In the genomic region with DNA sequence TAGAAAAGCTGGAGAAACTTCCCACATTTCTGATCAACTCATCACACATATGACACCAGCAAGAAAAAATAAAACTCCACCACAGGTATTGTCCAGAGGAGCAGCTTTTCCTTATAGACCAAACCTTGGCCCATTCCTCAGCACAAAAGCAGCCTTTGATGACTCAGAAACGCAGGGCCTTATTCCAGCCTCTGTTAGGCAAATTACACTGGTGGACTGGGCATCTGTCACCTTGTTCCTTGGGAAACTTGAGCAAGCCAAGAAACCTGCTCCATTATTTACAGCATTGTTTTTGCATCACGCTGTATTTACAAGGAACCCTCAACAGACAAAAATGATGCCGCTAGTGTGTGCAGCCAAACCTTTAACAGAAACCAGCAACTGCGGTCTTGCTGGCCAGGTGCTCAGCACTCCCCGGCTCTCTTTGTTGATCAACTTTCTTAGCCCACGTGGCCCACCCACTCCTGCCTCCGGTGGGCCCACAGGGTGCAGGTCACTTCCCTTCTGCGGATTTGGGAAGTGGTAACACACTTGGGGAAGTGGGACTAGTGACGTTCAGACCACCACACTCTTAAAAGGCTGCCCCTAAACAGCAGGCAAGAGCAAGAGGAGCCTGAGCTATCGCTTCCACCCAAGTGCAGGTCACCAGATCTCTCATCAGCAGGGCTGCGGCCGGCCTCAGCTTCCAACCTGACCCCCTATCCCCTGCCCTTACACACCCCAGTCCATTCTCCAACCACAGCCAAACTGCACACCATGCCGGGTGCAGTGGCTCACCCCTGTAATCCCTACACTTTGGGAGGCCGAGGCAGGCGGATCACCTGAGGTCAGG, we compare ENCODE assay signal across 8 cellular contexts. TPM values are rescaled to one million over a fixed set of nuclear protein-coding genes. Genes with fewer than 3 reads are reported as not detected.
A peak's percentile ranks its signal among the peaks of the same experiment; 100 is the strongest.
DNase-seq lines count a peak whose midpoint lies in the region; ATAC-seq, FAIRE-seq and TF ChIP-seq lines count a peak whose summit lies in the region.

No MANE protein-coding gene starts in this region.

- H3K4me1 ChIP-seq in Caco-2 (peaks cover 51% of the 10 kb centered on the region), ovary (ENCODE audit: insufficient read depth) (no peaks in the 10 kb centered on the region)

- H3K27me3 ChIP-seq in Caco-2 (replicated peaks; ENCODE audit: control insufficient read depth, insufficient read depth, low read length) (no peaks in the 10 kb centered on the region), ovary (no peaks in the 10 kb centered on the region)

- ATAC-seq in HG03108 (IDR thresholded peaks at IDR 0.05; ENCODE audit: unreplicated experiment) (peak; percentile 73), natural killer cell (no peak), sciatic nerve (no peak)

- intact Hi-C loops in Caco-2 (cut with micrococcal nuclease; ENCODE audit: unreplicated experiment): loop anchor here (5.0 kb wide), 1 partner anchor 54 kb away; no protein-coding TSS in a partner anchor
- intact Hi-C loops in natural killer cell (cut with micrococcal nuclease): loop anchor here (5.0 kb wide), 1 partner anchor 106 kb away; no protein-coding TSS in a partner anchor
- intact Hi-C loops in sciatic nerve (cut with DNase I): no loop called here
- intact Hi-C loops in ovary (cut with DNase I): loop anchor here in 1 of 4 donors (5.0 kb wide), 1 partner anchor 106 kb away; no protein-coding TSS in a partner anchor

- FAIRE-seq in GM19239 (lab: Jason Lieb, UNC): peak; percentile 85

- H3K27me3 Mint-ChIP-seq in Caco-2 (ENCODE audit: insufficient read depth, unreplicated experiment) (no peaks in the 10 kb centered on the region), natural killer cell (ENCODE audit: low read depth in 2 of 2) (no peaks in the 10 kb centered on the region)

- H3K4me3 Mint-ChIP-seq in Caco-2 (ENCODE audit: unreplicated experiment) (peak overlapping the region; percentile 90), natural killer cell (peak overlapping the region; percentile 92)

- 76 to 80% (median 80%) methylated on average over 15 of the region's 15 CpGs for WGBS in ovary, 3 donors

- peaks cover 51% of the 10 kb centered on the region for H3K4me1 Mint-ChIP-seq in Caco-2 (ENCODE audit: low read depth, unreplicated experiment)
- H3K4me1 Mint-ChIP-seq in natural killer cell: peaks cover 12 to 15% of the 10 kb centered on the region in 2 donors

- H3K4me3 ChIP-seq in Caco-2 (ENCODE audit: low read depth, low read length) (peak overlapping the region; percentile 80), ovary (no peak overlapping the region), coronary artery (no peak overlapping the region)

- H3K27ac Mint-ChIP-seq in Caco-2 (ENCODE audit: unreplicated experiment) (peak overlapping the region; percentile 75), natural killer cell (peak overlapping the region; percentile 84 to 86)

- no TSS peak for BruUV-seq in Caco-2 (replicated peaks; lab: Mats Ljungman, UMichigan)

- TF ChIP-seq EP300 in ovary (IDR thresholded peaks at IDR 0.05): no peak

- H3K36me3 Mint-ChIP-seq in Caco-2 (ENCODE audit: insufficient read depth, unreplicated experiment) (peaks cover 70% of the 10 kb centered on the region), natural killer cell (no peaks in the 10 kb centered on the region)

- no peaks in the 10 kb centered on the region for H3K9me3 ChIP-seq in Caco-2
- H3K9me3 ChIP-seq in ovary: no peaks in the 10 kb centered on the region

- no peak for TF ChIP-seq POLR2A in ovary (IDR thresholded peaks at IDR 0.05)

- H3K9me3 Mint-ChIP-seq in Caco-2 (ENCODE audit: unreplicated experiment) (no peaks in the 10 kb centered on the region), natural killer cell (no peaks in the 10 kb centered on the region)

- H3K36me3 ChIP-seq in Caco-2 (ENCODE audit: control insufficient read depth, insufficient read depth, low read length) (no peaks in the 10 kb centered on the region), ovary (no peaks in the 10 kb centered on the region)

- TF ChIP-seq CTCF in Caco-2 (IDR thresholded peaks at IDR 0.05; ENCODE audit: insufficient read depth in 1 of 2, low read depth in 1 of 2, low read length in 1 of 2, severe bottlenecking in 1 of 2, unreplicated experiment in 1 of 2): no peak
- no peak for TF ChIP-seq CTCF in natural killer cell (IDR thresholded peaks at IDR 0.05)
- TF ChIP-seq CTCF in ovary (IDR thresholded peaks at IDR 0.05): no peak
- no peak for TF ChIP-seq CTCF in coronary artery (IDR thresholded peaks at IDR 0.05)

- CTCF ChIA-PET in Caco-2 (lab: Charles Lee): interaction anchor here (2.5 kb wide), 1 partner anchor 25 kb away, joined by 11 read pairs; no protein-coding TSS in a partner anchor

- POLR2A ChIA-PET in Caco-2 (lab: Charles Lee): interaction anchor here (2.2 kb wide), 1 partner anchor 25 kb away, joined by 8 read pairs; no protein-coding TSS in a partner anchor

- H3K27ac ChIP-seq in ovary: no peak overlapping the region
- H3K27ac ChIP-seq in coronary artery: no peak overlapping the region

- DNase-seq in Caco-2 (no peak), GM19239 (ENCODE audit: insufficient read length, low spot score) (peak; percentile 65), SKM-1 (lab: John Stamatoyannopoulos, UW; ENCODE audit: unreplicated experiment) (peak; percentile 10), natural killer cell (no peak), sciatic nerve (ENCODE audit: low spot score) (no peak), ovary (no peak), coronary artery (ENCODE audit: low spot score) (no peak)

RNA-seq across cellular contexts. Expression of a gene that starts 1.5 kb away (rescaled TPM):
- total RNA-seq in Caco-2 (2022) (180 TPM in 2 replicates), natural killer cell (1 to 10 TPM; 4.5 to 5.2 (median 5.0) TPM), sciatic nerve (5.8 TPM), ovary (10 to 100 TPM in 1 of 7 donors, 1 to 10 TPM in 5, under 1 TPM in 1; 0.60 to 16.8 (median 1.3) TPM)
- polyA plus RNA-seq in ovary: 1 to 10 TPM in 1 of 2 donors, under 1 TPM in 1; 0.46 to 5.6 TPM

Comparison
In these comparisons a context has a peak if more than half of its experiments do, and no peak if none do; other contexts are left out.
1. DNase-seq: peak in GM19239 (single experiment) and SKM-1 (single experiment); none in Caco-2 (0 of 2), natural killer cell (single experiment), sciatic nerve (single experiment), ovary (0 of 5) and coronary artery (single experiment).
2. RNA of a gene that starts 1.5 kb away (total RNA-seq): 180 TPM in Caco-2; 5.8 TPM in sciatic nerve (single experiment), 4.5 to 5.2 TPM in natural killer cell and 0.60 to 16.8 TPM in ovary; every median in the first group is over 10 times any median in the second.